8 cellular contexts compared by ENCODE assay signal in genomic region chr22:30694171-30694637, GRCh38. TPM values are rescaled to one million over a fixed set of nuclear protein-coding genes. Genes with fewer than 3 reads are reported as not detected.
DNase-seq lines count a peak whose midpoint lies in the region; ATAC-seq and TF ChIP-seq lines count a peak whose summit lies in the region.

No MANE protein-coding gene starts in this region.

- peaks cover 39% of the 10 kb centered on the region for H3K27me3 ChIP-seq in ectodermal cell (ENCODE audit: control insufficient read depth, insufficient read depth, low read length, poor library complexity, severe bottlenecking)

- peak overlapping the region; percentile 87 for H3K4me3 Mint-ChIP-seq in activated CD4-positive, alpha-beta memory T cell treated with anti-CD3 and anti-CD28 coated beads, Interleukin-2, amount 10 ng/mL, durations not matched to agents 7 days and 5 days

- H3K4me3 ChIP-seq in ectodermal cell (ENCODE audit: insufficient read depth, low read depth, low read length) = peak overlapping the region; percentile 60

- H3K27me3 Mint-ChIP-seq in activated CD4-positive, alpha-beta memory T cell treated with anti-CD3 and anti-CD28 coated beads, Interleukin-2, amount 10 ng/mL, durations not matched to agents 7 days and 5 days = no peaks in the 10 kb centered on the region

- no peak overlapping the region for H3K27ac ChIP-seq in ectodermal cell (ENCODE audit: insufficient read depth, low read depth, low read length, poor library complexity, severe bottlenecking)

- POLR2A ChIA-PET in activated CD4-positive, alpha-beta memory T cell treated with anti-CD3 and anti-CD28 coated beads, Interleukin-2, amount 10 ng/mL, durations not matched to agents 7 days and 5 days (lab: Charles Lee) = interaction anchor here (1.0 to 2.4 kb wide), 7 partner anchors 12 to 59 kb away, joined by 3 to 11 read pairs (median 4); no protein-coding TSS in a partner anchor

- no peaks in the 10 kb centered on the region for H3K36me3 Mint-ChIP-seq in activated CD4-positive, alpha-beta memory T cell treated with anti-CD3 and anti-CD28 coated beads, Interleukin-2, amount 10 ng/mL, durations not matched to agents 7 days and 5 days (ENCODE audit: low read depth)

- 1 to 2% methylated on average over 38 of the region's 38 CpGs for WGBS in ectodermal cell, 2 experiments

- H3K36me3 ChIP-seq in ectodermal cell (ENCODE audit: control insufficient read depth, insufficient read depth, low read length) = no peaks in the 10 kb centered on the region

- peaks cover 25% of the 10 kb centered on the region for H3K4me1 Mint-ChIP-seq in activated CD4-positive, alpha-beta memory T cell treated with anti-CD3 and anti-CD28 coated beads, Interleukin-2, amount 10 ng/mL, durations not matched to agents 7 days and 5 days

- DNase-seq in NCI-H2196 (lab: John Stamatoyannopoulos, UW; ENCODE audit: unreplicated experiment) = peak; percentile 52
- peak; percentile 69 for DNase-seq in activated CD4-positive, alpha-beta memory T cell treated with anti-CD3 and anti-CD28 coated beads, Interleukin-2, amount 10 ng/mL, durations not matched to agents 7 days and 5 days
- peak; percentile 45 to 58 for DNase-seq in lung microvascular endothelial cell (ENCODE audit: low read depth in 2 of 2)
- peak; percentile 31 to 42 (median 34) for DNase-seq in stimulated activated CD4-positive, alpha-beta T cell treated with anti-CD3 and anti-CD28 coated beads, TNF-alpha, amount 100 ng/mL, for 4 hours (ENCODE audit: low read depth in 3 of 3)

- no peaks in the 10 kb centered on the region for H3K9me3 ChIP-seq in ectodermal cell (ENCODE audit: control insufficient read depth, low read length)

- 0 out of 3 replicates have a peak, but pooled peaks have one; percentile 7 for TF ChIP-seq CTCF in GM12872 (IDR thresholded peaks at IDR 0.05; ENCODE audit: insufficient read depth, low read depth, low read length)

- CTCF ChIA-PET in activated CD4-positive, alpha-beta memory T cell treated with anti-CD3 and anti-CD28 coated beads, Interleukin-2, amount 10 ng/mL, durations not matched to agents 7 days and 5 days (lab: Charles Lee) = interaction anchor here (0.6 to 1.7 kb wide), 3 partner anchors 60 to 228 kb away, joined by 3 to 11 read pairs (median 5); no protein-coding TSS in a partner anchor

- ATAC-seq in GM18858 (IDR thresholded peaks at IDR 0.05; ENCODE audit: unreplicated experiment) (no peak), HG03025 (IDR thresholded peaks at IDR 0.05; ENCODE audit: low FRiP score, unreplicated experiment) (no peak)

- no peaks in the 10 kb centered on the region for H3K9me3 Mint-ChIP-seq in activated CD4-positive, alpha-beta memory T cell treated with anti-CD3 and anti-CD28 coated beads, Interleukin-2, amount 10 ng/mL, durations not matched to agents 7 days and 5 days

- H3K27ac Mint-ChIP-seq in activated CD4-positive, alpha-beta memory T cell treated with anti-CD3 and anti-CD28 coated beads, Interleukin-2, amount 10 ng/mL, durations not matched to agents 7 days and 5 days = peak overlapping the region; percentile 53

- no peaks in the 10 kb centered on the region for H3K4me1 ChIP-seq in ectodermal cell (ENCODE audit: control insufficient read depth, insufficient read depth, low read length)

RNA-seq across cellular contexts. Expression of gene OSBP2, which starts 0.5 kb away (rescaled TPM):
- total RNA-seq in activated CD4-positive, alpha-beta memory T cell treated with anti-CD3 and anti-CD28 coated beads, Interleukin-2, amount 10 ng/mL, durations not matched to agents 7 days and 5 days = 1 to 10 TPM; 4.8 to 5.0 TPM
- 4.1 TPM for polyA plus RNA-seq in ectodermal cell (2013, experiment 1 of 4)
- 5.8 TPM for polyA plus RNA-seq in ectodermal cell (2013, experiment 2 of 4)
- polyA plus RNA-seq in ectodermal cell (2013, experiment 3 of 4) = 2.6 TPM
- polyA plus RNA-seq in ectodermal cell (2013, experiment 4 of 4) = 3.9 TPM
- 10.5 and 15.9 TPM in 2 replicates for total RNA-seq in lung microvascular endothelial cell

RNA-seq across cellular contexts. Expression of gene DUSP18, which starts 26.5 kb away (rescaled TPM):
- total RNA-seq in activated CD4-positive, alpha-beta memory T cell treated with anti-CD3 and anti-CD28 coated beads, Interleukin-2, amount 10 ng/mL, durations not matched to agents 7 days and 5 days = 10 to 100 TPM; 14.3 to 18.5 TPM
- polyA plus RNA-seq in ectodermal cell (2013, experiment 1 of 4) = 6.8 TPM
- 5.8 TPM for polyA plus RNA-seq in ectodermal cell (2013, experiment 2 of 4)
- polyA plus RNA-seq in ectodermal cell (2013, experiment 3 of 4) = 5.5 TPM
- polyA plus RNA-seq in ectodermal cell (2013, experiment 4 of 4) = 5.4 TPM
- total RNA-seq in lung microvascular endothelial cell = 8.3 and 8.9 TPM in 2 replicates

RNA-seq across cellular contexts. Expression of gene SLC35E4, which starts 58.6 kb away (rescaled TPM):
- total RNA-seq in activated CD4-positive, alpha-beta memory T cell treated with anti-CD3 and anti-CD28 coated beads, Interleukin-2, amount 10 ng/mL, durations not matched to agents 7 days and 5 days = 1 to 10 TPM; 5.3 to 5.8 TPM
- 2.8 TPM for polyA plus RNA-seq in ectodermal cell (2013, experiment 1 of 4)
- polyA plus RNA-seq in ectodermal cell (2013, experiment 2 of 4) = 2.3 TPM
- 2.4 TPM for polyA plus RNA-seq in ectodermal cell (2013, experiment 3 of 4)
- polyA plus RNA-seq in ectodermal cell (2013, experiment 4 of 4) = 2.7 TPM
- 17.2 and 22.8 TPM in 2 replicates for total RNA-seq in lung microvascular endothelial cell
